19 cellular contexts compared by ENCODE assay signal in genomic region chr7:142859829-142860228, GRCh38. TPM values are rescaled to one million over a fixed set of nuclear protein-coding genes. Genes with fewer than 3 reads are reported as not detected.
DNase-seq lines count a peak whose midpoint lies in the region; ATAC-seq and TF ChIP-seq lines count a peak whose summit lies in the region.
"Had no signal": no experiment of that assay in that cellular context is flagged by ENCODE, and none has a peak within 500 bp of the region (broad histone marks: within the 10 kb centered on the region; RNA-seq: fewer than 3 reads in every experiment).

No MANE protein-coding gene starts in this region.

- H3K4me3 Mint-ChIP-seq in endodermal cell: no peak overlapping the region
- no peak overlapping the region for H3K4me3 Mint-ChIP-seq in effector memory CD8-positive, alpha-beta T cell
- H3K4me3 Mint-ChIP-seq: activated naive CD8-positive, alpha-beta T cell treated with anti-CD3 and anti-CD28 coated beads for 36 hours; CD14-positive monocyte; T-helper 2 cell treated with Interferon-gamma antibody and Interleukin-4, amounts not matched to agents 5 μg/mL and 100 μg/mL, for 36 hours had no signal

- BruUV-seq in PC-9 (replicated peaks; lab: Mats Ljungman, UMichigan): no TSS peak

- peaks cover 18% of the 10 kb centered on the region for H3K36me3 Mint-ChIP-seq in endodermal cell (ENCODE audit: low read depth)
- no peaks in the 10 kb centered on the region for H3K36me3 Mint-ChIP-seq in effector memory CD8-positive, alpha-beta T cell (ENCODE audit: insufficient read depth)
- H3K36me3 Mint-ChIP-seq: activated naive CD8-positive, alpha-beta T cell treated with anti-CD3 and anti-CD28 coated beads for 36 hours had no signal

- H3K27me3 ChIP-seq in PC-9 (ENCODE audit: insufficient read depth, low read depth) (no peaks in the 10 kb centered on the region), endodermal cell (ENCODE audit: control insufficient read depth, insufficient read depth, low read length, poor library complexity, severe bottlenecking) (no peaks in the 10 kb centered on the region), osteoblast (ENCODE audit: insufficient read depth, low read length) (no peaks in the 10 kb centered on the region)

- no peak overlapping the region for H3K9ac ChIP-seq in endodermal cell (ENCODE audit: extremely low read depth, low read length, poor library complexity, severe bottlenecking)

- H2AFZ ChIP-seq in PC-9: no peak overlapping the region
- no peak overlapping the region for H2AFZ ChIP-seq in osteoblast (ENCODE audit: low read length)

- H3K4me1 ChIP-seq in PC-9 (replicated peaks; ENCODE audit: insufficient read depth): peaks cover 40% of the 10 kb centered on the region
- H3K4me1 ChIP-seq in endodermal cell (ENCODE audit: control insufficient read depth, insufficient read depth, low read length): no peaks in the 10 kb centered on the region
- H3K4me1 ChIP-seq in osteoblast (ENCODE audit: insufficient read depth, low read length): no peaks in the 10 kb centered on the region

- H3F3A ChIP-seq in PC-9 (ENCODE audit: insufficient read depth, low read depth): peaks cover 10% of the 10 kb centered on the region; the same call in 1 of the 2 replicates

- peaks cover 32% of the 10 kb centered on the region for H3K79me2 ChIP-seq in PC-9 (ENCODE audit: low read depth)
- H3K79me2 ChIP-seq in osteoblast (ENCODE audit: insufficient read depth, low read length): no peaks in the 10 kb centered on the region

- H3K9me2 ChIP-seq in PC-9 (ENCODE audit: insufficient read depth): no peaks in the 10 kb centered on the region

- H3K27ac ChIP-seq in PC-9: no peak overlapping the region
- no peak overlapping the region for H3K27ac ChIP-seq in endodermal cell (ENCODE audit: low read depth, low read length)
- H3K27ac ChIP-seq in osteoblast (ENCODE audit: low read depth, low read length): no peak overlapping the region
- no peak overlapping the region for H3K27ac ChIP-seq in RWPE1

- H3K4me3 ChIP-seq in PC-9 (no peak overlapping the region), endodermal cell (ENCODE audit: low read length) (no peak overlapping the region), osteoblast (ENCODE audit: insufficient read depth, low read length) (no peak overlapping the region)

- WGBS in endodermal cell (ENCODE audit: insufficient coverage in 1 of 2, insufficient read length in 1 of 2), 2 experiments: 90 to 94% methylated on average over 4 to 5 of the region's 5 CpGs

- H3K27ac Mint-ChIP-seq in endodermal cell: no peak overlapping the region
- H3K27ac Mint-ChIP-seq in effector memory CD8-positive, alpha-beta T cell: no peak overlapping the region
- H3K27ac Mint-ChIP-seq: activated naive CD8-positive, alpha-beta T cell treated with anti-CD3 and anti-CD28 coated beads for 36 hours; T-helper 2 cell treated with Interferon-gamma antibody and Interleukin-4, amounts not matched to agents 5 μg/mL and 100 μg/mL, for 36 hours had no signal

- H3K27me3 Mint-ChIP-seq in endodermal cell (ENCODE audit: insufficient read depth): peaks cover 19% of the 10 kb centered on the region
- no peaks in the 10 kb centered on the region for H3K27me3 Mint-ChIP-seq in effector memory CD8-positive, alpha-beta T cell
- H3K27me3 Mint-ChIP-seq: activated naive CD8-positive, alpha-beta T cell treated with anti-CD3 and anti-CD28 coated beads for 36 hours had no signal

- no peaks in the 10 kb centered on the region for H4K20me1 ChIP-seq in PC-9 (ENCODE audit: insufficient read depth)
- no peaks in the 10 kb centered on the region for H4K20me1 ChIP-seq in osteoblast (ENCODE audit: insufficient read depth, low read length)

- CTCF ChIA-PET in PC-9 (lab: Charles Lee): no interaction called here
- CTCF ChIA-PET in RWPE1 (lab: Yijun Ruan, JAX): no interaction called here

- intact Hi-C loops in PC-9 (cut with micrococcal nuclease; ENCODE audit: unreplicated experiment): no loop called here

- no peaks in the 10 kb centered on the region for H3K9me3 ChIP-seq in PC-9 (ENCODE audit: insufficient read depth, low read depth)
- H3K9me3 ChIP-seq in endodermal cell (ENCODE audit: control insufficient read depth, low read length): no peaks in the 10 kb centered on the region
- H3K9me3 ChIP-seq in osteoblast (ENCODE audit: low read depth, low read length): no peaks in the 10 kb centered on the region

- TF ChIP-seq CTCF in PC-9 (conservative IDR thresholded peaks at IDR 0.05) (no peak), endodermal cell (conservative IDR thresholded peaks at IDR 0.05) (no peak), osteoblast (IDR thresholded peaks at IDR 0.05; ENCODE audit: extremely low read depth, low read depth, low read length) (no peak), RWPE1 (conservative IDR thresholded peaks at IDR 0.05; ENCODE audit: low read depth) (no peak)

- H3K9me3 Mint-ChIP-seq in endodermal cell: no peaks in the 10 kb centered on the region
- no peaks in the 10 kb centered on the region for H3K9me3 Mint-ChIP-seq in effector memory CD8-positive, alpha-beta T cell
- H3K9me3 Mint-ChIP-seq: activated naive CD8-positive, alpha-beta T cell treated with anti-CD3 and anti-CD28 coated beads for 36 hours; CD14-positive monocyte; T-helper 2 cell treated with Interferon-gamma antibody and Interleukin-4, amounts not matched to agents 5 μg/mL and 100 μg/mL, for 36 hours had no signal

- H3K4me2 ChIP-seq in PC-9: no peak overlapping the region
- no peak overlapping the region for H3K4me2 ChIP-seq in osteoblast (ENCODE audit: insufficient read depth, low read length)

- H3K36me3 ChIP-seq in PC-9 (ENCODE audit: low read depth): peaks cover 14% of the 10 kb centered on the region; the same call in 1 of the 2 replicates
- H3K36me3 ChIP-seq in endodermal cell (ENCODE audit: control insufficient read depth, insufficient read depth, low read length): peaks cover 21% of the 10 kb centered on the region
- no peaks in the 10 kb centered on the region for H3K36me3 ChIP-seq in osteoblast (ENCODE audit: insufficient read depth, low read length)

- peak; percentile 71 for DNase-seq in EH (ENCODE audit: low read depth)
- peak; percentile 40 to 61 for DNase-seq in PC-9
- peak; percentile 26 for DNase-seq in endodermal cell
- DNase-seq in osteoblast (ENCODE audit: insufficient read length, low spot score, missing footprints): peak; percentile 87
- DNase-seq in effector memory CD8-positive, alpha-beta T cell: no peak
- no peak for DNase-seq in KG1 (lab: John Stamatoyannopoulos, UW)
- DNase-seq in RWPE1 (ENCODE audit: low spot score): no peak
- DNase-seq: activated naive CD8-positive, alpha-beta T cell treated with anti-CD3 and anti-CD28 coated beads for 36 hours; hippocampal formation; KBM-7; NCI-H2107; stimulated activated CD4-positive, alpha-beta T cell treated with anti-CD3 and anti-CD28 coated beads, Interleukin-4, amount 100 ng/mL, for 24 hours; stimulated activated naive CD8-positive, alpha-beta T cell treated with anti-CD3 and anti-CD28 coated beads, Interleukin-15, Interleukin-2, amounts not matched to agents 100 U/mL and 50 U/mL, for 24 hours had no signal

- POLR2A ChIA-PET in PC-9 (lab: Charles Lee; ENCODE audit: unreplicated experiment): no interaction called here
- POLR2A ChIA-PET in RWPE1 (lab: Yijun Ruan, JAX; ENCODE audit: low non-redundant PET): no interaction called here

- no peak for ATAC-seq in effector memory CD8-positive, alpha-beta T cell (replicated peaks)
- ATAC-seq in GM21723 (IDR thresholded peaks at IDR 0.05; ENCODE audit: unreplicated experiment): no peak
- ATAC-seq: stimulated activated naive CD8-positive, alpha-beta T cell treated with anti-CD3 and anti-CD28 coated beads, Interleukin-15, Interleukin-2, amounts not matched to agents 100 U/mL and 50 U/mL, for 24 hours had no signal

- H3K4me1 Mint-ChIP-seq in endodermal cell: peaks cover 33% of the 10 kb centered on the region
- peaks cover 8 to 9% of the 10 kb centered on the region in 2 donors for H3K4me1 Mint-ChIP-seq in effector memory CD8-positive, alpha-beta T cell (ENCODE audit: low read depth in 2 of 2)

RNA-seq across cellular contexts. Expression of gene EPHB6, which starts 5.0 kb away (rescaled TPM):
- total RNA-seq in PC-9 (2021) (39.2 and 72.9 TPM in 2 replicates), endodermal cell (10 to 100 TPM; 33.2 to 36.9 TPM), osteoblast (2.4 and 4.0 TPM in 2 replicates)
- 16.0 TPM for polyA plus RNA-seq in endodermal cell (2013, experiment 1 of 2)
- polyA plus RNA-seq in endodermal cell (2013, experiment 2 of 2): 14.1 TPM

RNA-seq across cellular contexts. Expression of gene TRPV6, which starts 25.7 kb away (rescaled TPM):
- total RNA-seq in PC-9 (2021): 13.5 and 14.7 TPM in 2 replicates
- total RNA-seq in endodermal cell: 1 to 10 TPM; 2.7 to 4.1 TPM
- 0.28 TPM for polyA plus RNA-seq in endodermal cell (2013, experiment 1 of 2)
- polyA plus RNA-seq in endodermal cell (2013, experiment 2 of 2): 0.50 TPM
- not detected in 2 replicates for total RNA-seq in osteoblast
- total RNA-seq: activated CD8-positive, alpha-beta memory T cell treated with anti-CD3 and anti-CD28 coated beads for 36 hours; activated naive CD8-positive, alpha-beta T cell treated with anti-CD3 and anti-CD28 coated beads for 36 hours; lung microvascular endothelial cell; posterior vena cava had no signal
- polyA plus RNA-seq: CD14-positive monocyte had no signal

Comparison
In these comparisons a context has a peak if more than half of its experiments do, and no peak if none do; other contexts are left out.
1. DNase-seq: peak in EH (single experiment), PC-9 (2 of 2), endodermal cell (single experiment) and osteoblast (single experiment); none in effector memory CD8-positive, alpha-beta T cell (0 of 3), KG1 (single experiment) and RWPE1 (single experiment).